In genomic region chr9:6575324-6575758, GRCh38 we compare ENCODE assay signal across 14 cellular contexts.
DNase-seq lines count a peak whose midpoint lies in the region; ATAC-seq and TF ChIP-seq lines count a peak whose summit lies in the region.
"Had no signal": no experiment of that assay in that cellular context is flagged by ENCODE, and none has a peak within 500 bp of the region (broad histone marks: within the 10 kb centered on the region; RNA-seq: fewer than 3 reads in every experiment).

No MANE protein-coding gene starts in this region.

- no peaks in the 10 kb centered on the region for H3K27me3 ChIP-seq in foreskin keratinocyte

- TF ChIP-seq CTCF in foreskin keratinocyte (conservative IDR thresholded peaks at IDR 0.05): no peak

- H3K4me3 Mint-ChIP-seq in naive B cell: peak overlapping the region in 3 of 8 donors; percentile 32 to 55 (median 40)
- H3K4me3 Mint-ChIP-seq in activated CD8-positive, alpha-beta memory T cell treated with anti-CD3 and anti-CD28 coated beads, Interleukin-2, amount 10 ng/mL, durations not matched to agents 7 days and 5 days: no peak overlapping the region
- H3K4me3 Mint-ChIP-seq: activated CD8-positive, alpha-beta T cell treated with anti-CD3 and anti-CD28 coated beads, Interleukin-2, amount 10 ng/mL, durations not matched to agents 7 days and 5 days; type B pancreatic cell had no signal

- peak overlapping the region in 2 of 6 donors; percentile 16 to 45 for H3K27ac Mint-ChIP-seq in naive B cell
- H3K27ac Mint-ChIP-seq in activated CD8-positive, alpha-beta memory T cell treated with anti-CD3 and anti-CD28 coated beads, Interleukin-2, amount 10 ng/mL, durations not matched to agents 7 days and 5 days: no peak overlapping the region
- H3K27ac Mint-ChIP-seq: activated CD8-positive, alpha-beta T cell treated with anti-CD3 and anti-CD28 coated beads, Interleukin-2, amount 10 ng/mL, durations not matched to agents 7 days and 5 days; type B pancreatic cell had no signal

- ATAC-seq in GM19035 (IDR thresholded peaks at IDR 0.05; ENCODE audit: unreplicated experiment) (peak; percentile 98), HG02610 (IDR thresholded peaks at IDR 0.05; ENCODE audit: unreplicated experiment) (peak; percentile 96), HG03439 (IDR thresholded peaks at IDR 0.05; ENCODE audit: unreplicated experiment) (peak; percentile 93), naive B cell (ENCODE audit: low read depth in 2 of 2) (peak; percentile 96 to 97), foreskin keratinocyte (no peak)
- ATAC-seq in activated CD8-positive, alpha-beta memory T cell treated with anti-CD3 and anti-CD28 coated beads, Interleukin-2, amount 10 ng/mL, durations not matched to agents 7 days and 5 days: no peak
- ATAC-seq: activated CD8-positive, alpha-beta T cell treated with anti-CD3 and anti-CD28 coated beads, Interleukin-2, amount 10 ng/mL, durations not matched to agents 7 days and 5 days had no signal

- H3K4me1 ChIP-seq in foreskin keratinocyte: no peaks in the 10 kb centered on the region

- H3K9me3 Mint-ChIP-seq in naive B cell: no peaks in the 10 kb centered on the region
- no peaks in the 10 kb centered on the region for H3K9me3 Mint-ChIP-seq in activated CD8-positive, alpha-beta memory T cell treated with anti-CD3 and anti-CD28 coated beads, Interleukin-2, amount 10 ng/mL, durations not matched to agents 7 days and 5 days (ENCODE audit: low read depth)
- H3K9me3 Mint-ChIP-seq: type B pancreatic cell had no signal

- no peaks in the 10 kb centered on the region for H3K36me3 Mint-ChIP-seq in naive B cell
- no peaks in the 10 kb centered on the region for H3K36me3 Mint-ChIP-seq in activated CD8-positive, alpha-beta memory T cell treated with anti-CD3 and anti-CD28 coated beads, Interleukin-2, amount 10 ng/mL, durations not matched to agents 7 days and 5 days
- H3K36me3 Mint-ChIP-seq: type B pancreatic cell had no signal

- CTCF ChIA-PET in activated CD8-positive, alpha-beta memory T cell treated with anti-CD3 and anti-CD28 coated beads, Interleukin-2, amount 10 ng/mL, durations not matched to agents 7 days and 5 days (lab: Charles Lee): interaction anchor here (2.3 kb wide), 1 partner anchor 10 kb away, joined by 9 read pairs; no protein-coding TSS in a partner anchor

- peaks cover 29 to 49% (median 36%) of the 10 kb centered on the region in 3 donors for H3K4me1 Mint-ChIP-seq in naive B cell
- no peaks in the 10 kb centered on the region for H3K4me1 Mint-ChIP-seq in activated CD8-positive, alpha-beta memory T cell treated with anti-CD3 and anti-CD28 coated beads, Interleukin-2, amount 10 ng/mL, durations not matched to agents 7 days and 5 days

- no peak overlapping the region for H3K27ac ChIP-seq in foreskin keratinocyte

- H3K27me3 Mint-ChIP-seq in naive B cell: peaks cover 12 to 17% (median 14%) of the 10 kb centered on the region in 3 donors
- H3K27me3 Mint-ChIP-seq in activated CD8-positive, alpha-beta memory T cell treated with anti-CD3 and anti-CD28 coated beads, Interleukin-2, amount 10 ng/mL, durations not matched to agents 7 days and 5 days: peaks cover 24% of the 10 kb centered on the region
- H3K27me3 Mint-ChIP-seq: type B pancreatic cell had no signal

- DNase-seq in naive B cell (peak; percentile 65), foreskin keratinocyte (no peak), dedifferentiated amniotic fluid mesenchymal stem cell (ENCODE audit: extremely low spot score) (no peak), T-helper 1 cell (no peak)
- DNase-seq in activated CD8-positive, alpha-beta memory T cell treated with anti-CD3 and anti-CD28 coated beads, Interleukin-2, amount 10 ng/mL, durations not matched to agents 7 days and 5 days: no peak
- DNase-seq: activated CD8-positive, alpha-beta T cell treated with anti-CD3 and anti-CD28 coated beads, Interleukin-2, amount 10 ng/mL, durations not matched to agents 7 days and 5 days; EL; kidney glomerular epithelial cell; NCI-H1436 treated with DMSO at 0.1 percent for 48 hours; stimulated activated CD4-positive, alpha-beta T cell treated with anti-CD3 and anti-CD28 coated beads, Interleukin-4, amount 100 ng/mL, for 24 hours had no signal

Comparison
In these comparisons a context has a peak if more than half of its experiments do, and no peak if none do; other contexts are left out.
1. ATAC-seq: peak in GM19035 (single experiment), HG02610 (single experiment), HG03439 (single experiment) and naive B cell (2 of 2); none in foreskin keratinocyte (single experiment) and activated CD8-positive, alpha-beta memory T cell treated with anti-CD3 and anti-CD28 coated beads, Interleukin-2, amount 10 ng/mL, durations not matched to agents 7 days and 5 days (single experiment).